In genomic region chr7:70492641-70493040, GRCh38 we compare ENCODE assay signal across 26 cellular contexts.
DNase-seq lines count a peak whose midpoint lies in the region; ATAC-seq and TF ChIP-seq lines count a peak whose summit lies in the region.
"Had no signal": no experiment of that assay in that cellular context is flagged by ENCODE, and none has a peak within 500 bp of the region (broad histone marks: within the 10 kb centered on the region; RNA-seq: fewer than 3 reads in every experiment).

No MANE protein-coding gene starts in this region.

- no peak overlapping the region for H3K4ac ChIP-seq in H9 (ENCODE audit: low read depth, low read length)

- H4K8ac ChIP-seq in H9 (replicated peaks; ENCODE audit: insufficient read length, low read depth, low read length), result no peak overlapping the region

- H4K5ac ChIP-seq in H9 (ENCODE audit: insufficient read length, low read depth, low read length), result no peak overlapping the region

- no peaks in the 10 kb centered on the region for H3K9me3 ChIP-seq in H9 (ENCODE audit: control insufficient read depth, low read depth, low read length)
- no peaks in the 10 kb centered on the region for H3K9me3 ChIP-seq in WERI-Rb-1 (ENCODE audit: severe bottlenecking)
- H3K9me3 ChIP-seq in neural progenitor cell (ENCODE audit: low read depth), result no peaks in the 10 kb centered on the region
- no peaks in the 10 kb centered on the region for H3K9me3 ChIP-seq in sigmoid colon
- H3K9me3 ChIP-seq: HAP-1, MG63 had no signal

- no peaks in the 10 kb centered on the region for H4K20me1 ChIP-seq in H9 (ENCODE audit: control insufficient read depth, insufficient read depth, insufficient read length)
- no peaks in the 10 kb centered on the region for H4K20me1 ChIP-seq in neural progenitor cell (ENCODE audit: low read depth)

- no peak overlapping the region for H2AK5ac ChIP-seq in H9 (ENCODE audit: insufficient read length, low read length)

- H3F3A ChIP-seq in neural progenitor cell (ENCODE audit: low read depth), result no peaks in the 10 kb centered on the region

- no peak overlapping the region for H2BK12ac ChIP-seq in H9 (ENCODE audit: insufficient read length, low read depth, low read length)

- no peak overlapping the region for H3K27ac Mint-ChIP-seq in H9
- H3K27ac Mint-ChIP-seq in neural progenitor cell, result no peak overlapping the region
- H3K27ac Mint-ChIP-seq: B cell; CD4-positive, CD25-positive, alpha-beta regulatory T cell; T-cell had no signal

- WGBS in H9 (ENCODE audit: extremely low coverage, insufficient read length, low lambda C conversion rate), result no CpG with 5 or more reads among the region's 7 CpGs
- WGBS in sigmoid colon, 2 donors, result 89 to 91% methylated on average over 7 of the region's 7 CpGs

- no peak overlapping the region for H3K56ac ChIP-seq in H9 (ENCODE audit: insufficient read length, low read depth, low read length)

- H3K4me3 Mint-ChIP-seq in H9 (no peak overlapping the region), neural progenitor cell (no peak overlapping the region)
- H3K4me3 Mint-ChIP-seq: B cell; CD4-positive, CD25-positive, alpha-beta regulatory T cell; T-cell had no signal

- 0 out of 2 replicates have a peak, but pooled peaks cover 3% of the 10 kb centered on the region for H3K27me3 ChIP-seq in H9 (ENCODE audit: insufficient read depth, low read length)
- no peaks in the 10 kb centered on the region for H3K27me3 ChIP-seq in WERI-Rb-1 (ENCODE audit: insufficient read depth, low read depth, severe bottlenecking)
- H3K27me3 ChIP-seq in neural progenitor cell, result no peaks in the 10 kb centered on the region
- H3K27me3 ChIP-seq in sigmoid colon, result no peaks in the 10 kb centered on the region
- H3K27me3 ChIP-seq: MG63 had no signal

- no peak for TF ChIP-seq EP300 in sigmoid colon (IDR thresholded peaks at IDR 0.05)

- H3K9ac ChIP-seq in H9 (ENCODE audit: extremely low read depth, insufficient read length, low read length) (no peak overlapping the region), neural progenitor cell (no peak overlapping the region)

- H3K79me2 ChIP-seq in H9 (ENCODE audit: insufficient read depth, low read length) (no peaks in the 10 kb centered on the region), neural progenitor cell (ENCODE audit: low read depth) (no peaks in the 10 kb centered on the region)

- H3K79me1 ChIP-seq in H9 (ENCODE audit: insufficient read depth, low read depth, low read length, poor library complexity, severe bottlenecking), result no peaks in the 10 kb centered on the region

- no peak overlapping the region for H3K27ac ChIP-seq in H9 (ENCODE audit: insufficient read length, low read depth, low read length)
- H3K27ac ChIP-seq in WERI-Rb-1, result no peak overlapping the region
- H3K27ac ChIP-seq in neural progenitor cell, result no peak overlapping the region
- no peak overlapping the region for H3K27ac ChIP-seq in sigmoid colon
- H3K27ac ChIP-seq: SK-N-MC had no signal

- H3K4me2 ChIP-seq in H9 (ENCODE audit: insufficient read depth, insufficient read length, low read length), result no peak overlapping the region
- H3K4me2 ChIP-seq in neural progenitor cell, result no peak overlapping the region

- DNase-seq in NCI-H1092 treated with DMSO at 0.1 percent for 48 hours (lab: John Stamatoyannopoulos, UW) (peak; percentile 30), NCI-H1092 (lab: John Stamatoyannopoulos, UW) (no peak), H9 (no peak), WERI-Rb-1 (no peak), neural progenitor cell (ENCODE audit: low spot score) (no peak), DMS79 (lab: John Stamatoyannopoulos, UW) (no peak), sigmoid colon (no peak)
- DNase-seq: CD4-positive, CD25-positive, alpha-beta regulatory T cell; COR-L47; DMS53; IMR-90; Karpas-422; MG63; NCI-H1048; NCI-H146; NCI-H2029 treated with DMSO at 0.1 percent for 48 hours; NCI-H2227 treated with DMSO at 0.1 percent for 48 hours; NCI-H524 treated with DMSO at 0.1 percent for 48 hours; NK-92 treated with Interleukin-12 subunit alpha and Interleukin-12 subunit beta, amount 100 ng/mL, for 24 hours; OCI-M1; Right ventricle myocardium superior; T-cell had no signal

- no peak overlapping the region for H3K14ac ChIP-seq in H9 (ENCODE audit: insufficient read depth, low read length)

- H3K4me3 ChIP-seq in WERI-Rb-1 (ENCODE audit: low read depth, low read length) (no peak overlapping the region), neural progenitor cell (no peak overlapping the region), sigmoid colon (no peak overlapping the region)
- H3K4me3 ChIP-seq: HAP-1, MG63, SK-N-MC had no signal

- no peaks in the 10 kb centered on the region for H3K36me3 Mint-ChIP-seq in H9 (ENCODE audit: insufficient read depth in 1 of 3, low read depth in 3 of 3)
- H3K36me3 Mint-ChIP-seq in neural progenitor cell, result peaks cover 8% of the 10 kb centered on the region
- H3K36me3 Mint-ChIP-seq: CD4-positive, CD25-positive, alpha-beta regulatory T cell; T-cell had no signal

- ATAC-seq in GM18907 (IDR thresholded peaks at IDR 0.05; ENCODE audit: unreplicated experiment), result no peak
- ATAC-seq: T-cell had no signal

- intact Hi-C loops in sigmoid colon (cut with DNase I), result no loop called here

- no peaks in the 10 kb centered on the region for H3K4me1 ChIP-seq in H9 (ENCODE audit: insufficient read depth, low read length)
- no peaks in the 10 kb centered on the region for H3K4me1 ChIP-seq in neural progenitor cell
- H3K4me1 ChIP-seq in sigmoid colon, result no peaks in the 10 kb centered on the region
- H3K4me1 ChIP-seq: HAP-1 had no signal

- H2BK15ac ChIP-seq in H9 (ENCODE audit: low read depth, low read length), result no peak overlapping the region

- no peaks in the 10 kb centered on the region; the same call in 1 of the 2 replicates for H3K27me3 Mint-ChIP-seq in H9 (ENCODE audit: low read depth)
- H3K27me3 Mint-ChIP-seq in neural progenitor cell (ENCODE audit: insufficient read depth, low read depth), result no peaks in the 10 kb centered on the region
- H3K27me3 Mint-ChIP-seq: B cell; CD4-positive, CD25-positive, alpha-beta regulatory T cell; T-cell had no signal

- peaks cover 0 to under 1% of the 10 kb centered on the region in 2 experiments; a peak in 2 of 4 replicates for H3K4me1 Mint-ChIP-seq in H9
- H3K4me1 Mint-ChIP-seq in neural progenitor cell, result peaks cover 9% of the 10 kb centered on the region
- H3K4me1 Mint-ChIP-seq: B cell; CD4-positive, CD25-positive, alpha-beta regulatory T cell; T-cell had no signal

- no peak overlapping the region for H3T11ph ChIP-seq in H9 (ENCODE audit: low read length)

- no peak overlapping the region for H3K18ac ChIP-seq in H9 (ENCODE audit: insufficient read length, low read depth, low read length)

- TF ChIP-seq POLR2A in sigmoid colon (IDR thresholded peaks at IDR 0.05), result no peak

- H3K36me3 ChIP-seq in WERI-Rb-1 (no peaks in the 10 kb centered on the region), neural progenitor cell (no peaks in the 10 kb centered on the region), sigmoid colon (no peaks in the 10 kb centered on the region)
- H3K36me3 ChIP-seq: HAP-1, MG63 had no signal

- no peaks in the 10 kb centered on the region for H3K9me3 Mint-ChIP-seq in H9
- no peaks in the 10 kb centered on the region for H3K9me3 Mint-ChIP-seq in neural progenitor cell

- no peak overlapping the region for H2BK20ac ChIP-seq in H9 (ENCODE audit: low read depth, low read length, poor library complexity, severe bottlenecking)

- no peak overlapping the region for H4K91ac ChIP-seq in H9 (ENCODE audit: insufficient read length, low read depth, low read length)

- TF ChIP-seq CTCF in H9 (conservative IDR thresholded peaks at IDR 0.05) (peak; percentile 35; the same call in 1 of the 3 replicates), WERI-Rb-1 (IDR thresholded peaks at IDR 0.05; ENCODE audit: low read depth, low read length) (peak; percentile 13; the same call in 1 of the 2 replicates), neural progenitor cell (IDR thresholded peaks at IDR 0.05) (peak; percentile 22), sigmoid colon (IDR thresholded peaks at IDR 0.05) (no peak)

- no peak overlapping the region for H2AFZ ChIP-seq in H9 (ENCODE audit: low read length)
- no peak overlapping the region for H2AFZ ChIP-seq in neural progenitor cell (replicated peaks)

- no peaks in the 10 kb centered on the region for H3K23me2 ChIP-seq in H9 (ENCODE audit: insufficient read length, low read depth, low read length, poor library complexity, severe bottlenecking)

- H2BK5ac ChIP-seq in H9 (ENCODE audit: insufficient read length, low read length), result no peak overlapping the region

- no peak overlapping the region for H3K23ac ChIP-seq in H9 (ENCODE audit: insufficient read length, low read depth, low read length)

- no peak overlapping the region for H2BK120ac ChIP-seq in H9 (ENCODE audit: low read depth, low read length, poor library complexity, severe bottlenecking)

Comparison
In these comparisons a context has a peak if more than half of its experiments do, and no peak if none do; other contexts are left out.
1. CTCF ChIP-seq: peak in H9 (single experiment), WERI-Rb-1 (single experiment) and neural progenitor cell (single experiment); none in sigmoid colon (0 of 4).